9 cellular contexts compared by ENCODE assay signal in genomic region chr15:67834249-67834592, GRCh38. TPM values are rescaled to one million over a fixed set of nuclear protein-coding genes. Genes with fewer than 3 reads are reported as not detected.
DNase-seq lines count a peak whose midpoint lies in the region; ATAC-seq and TF ChIP-seq lines count a peak whose summit lies in the region.
"Had no signal": no experiment of that assay in that cellular context is flagged by ENCODE, and none has a peak within 500 bp of the region (broad histone marks: within the 10 kb centered on the region; RNA-seq: fewer than 3 reads in every experiment).

No MANE protein-coding gene starts in this region.

- TF ChIP-seq POLR2A in ovary (IDR thresholded peaks at IDR 0.05): no peak

- peaks cover 46% of the 10 kb centered on the region for H3K4me1 ChIP-seq in CD8-positive, alpha-beta memory T cell (ENCODE audit: insufficient read depth, low read length)
- H3K4me1 ChIP-seq in NT2/D1 (ENCODE audit: insufficient read depth, insufficient read length) (peaks cover 14% of the 10 kb centered on the region), endodermal cell (ENCODE audit: control insufficient read depth, insufficient read depth, low read length) (no peaks in the 10 kb centered on the region), ovary (ENCODE audit: insufficient read depth) (peaks cover 16% of the 10 kb centered on the region)

- CTCF ChIA-PET in CD8-positive, alpha-beta memory T cell (lab: Charles Lee): interaction anchor here (4.6 kb wide), 1 partner anchor 376 kb away, joined by 55 read pairs; no protein-coding TSS in a partner anchor

- no peak for ATAC-seq in GM18861 (IDR thresholded peaks at IDR 0.05; ENCODE audit: unreplicated experiment)

- TF ChIP-seq EP300 in ovary (IDR thresholded peaks at IDR 0.05): no peak

- peak overlapping the region in 3 of 8 donors; percentile 2 to 81 (median 4) for H3K27ac Mint-ChIP-seq in CD8-positive, alpha-beta memory T cell
- no peak overlapping the region for H3K27ac Mint-ChIP-seq in endodermal cell

- intact Hi-C loops in ovary (cut with DNase I): loop anchor here (5.0 to 10.0 kb wide), 5 partner anchors 329 to 889 kb away; no protein-coding TSS in a partner anchor

- H3K4me3 Mint-ChIP-seq in CD8-positive, alpha-beta memory T cell: peak overlapping the region; percentile 35 to 93 (median 87)
- H3K4me3 Mint-ChIP-seq in endodermal cell: peak overlapping the region; percentile 39

- H3K27ac ChIP-seq in CD8-positive, alpha-beta memory T cell (ENCODE audit: low read depth, low read length): no peak overlapping the region
- H3K27ac ChIP-seq in endodermal cell (ENCODE audit: low read depth, low read length): no peak overlapping the region
- no peak overlapping the region for H3K27ac ChIP-seq in ovary

- H3K9ac ChIP-seq in NT2/D1 (ENCODE audit: insufficient read length, low read depth): no peak overlapping the region
- no peak overlapping the region for H3K9ac ChIP-seq in endodermal cell (ENCODE audit: extremely low read depth, low read length, poor library complexity, severe bottlenecking)

- no peaks in the 10 kb centered on the region for H3K9me3 Mint-ChIP-seq in CD8-positive, alpha-beta memory T cell
- H3K9me3 Mint-ChIP-seq in endodermal cell: no peaks in the 10 kb centered on the region

- peaks cover 40 to 70% (median 52%) of the 10 kb centered on the region in 3 donors for H3K4me1 Mint-ChIP-seq in CD8-positive, alpha-beta memory T cell
- peaks cover 26% of the 10 kb centered on the region for H3K4me1 Mint-ChIP-seq in endodermal cell

- H3K4me3 ChIP-seq in CD8-positive, alpha-beta memory T cell (ENCODE audit: low read length): peak overlapping the region; percentile 25
- H3K4me3 ChIP-seq in NT2/D1 (ENCODE audit: insufficient read length, low read depth): peak overlapping the region; percentile 37
- peak overlapping the region; percentile 71 for H3K4me3 ChIP-seq in endodermal cell (ENCODE audit: low read length)
- H3K4me3 ChIP-seq in ovary: peak overlapping the region; percentile 27

- H3K36me3 ChIP-seq in CD8-positive, alpha-beta memory T cell (ENCODE audit: insufficient read depth, low read length): no peaks in the 10 kb centered on the region
- no peaks in the 10 kb centered on the region for H3K36me3 ChIP-seq in NT2/D1 (ENCODE audit: insufficient read depth, insufficient read length, low read length)
- H3K36me3 ChIP-seq in endodermal cell (ENCODE audit: control insufficient read depth, insufficient read depth, low read length): no peaks in the 10 kb centered on the region
- no peaks in the 10 kb centered on the region for H3K36me3 ChIP-seq in ovary

- peaks cover 52 to 62% of the 10 kb centered on the region in 2 donors for H3K27me3 Mint-ChIP-seq in CD8-positive, alpha-beta memory T cell
- H3K27me3 Mint-ChIP-seq in endodermal cell (ENCODE audit: insufficient read depth): peaks cover 98% of the 10 kb centered on the region

- H3K9me3 ChIP-seq in CD8-positive, alpha-beta memory T cell (ENCODE audit: low read length): no peaks in the 10 kb centered on the region
- H3K9me3 ChIP-seq in NT2/D1 (ENCODE audit: insufficient read depth, low read length) (peaks cover 5% of the 10 kb centered on the region; the same call in 1 of the 2 replicates), endodermal cell (ENCODE audit: control insufficient read depth, low read length) (no peaks in the 10 kb centered on the region), ovary (no peaks in the 10 kb centered on the region)

- WGBS in endodermal cell (ENCODE audit: insufficient coverage in 1 of 2, insufficient read length in 1 of 2), 2 experiments: 0 to 4% methylated on average over 1 to 5 of the region's 7 CpGs
- WGBS in ovary, 3 donors: 1% methylated on average over 7 of the region's 7 CpGs

- H3K27me3 ChIP-seq in CD8-positive, alpha-beta memory T cell (ENCODE audit: insufficient read depth, low read length, poor library complexity, severe bottlenecking): peaks cover 54% of the 10 kb centered on the region
- H3K27me3 ChIP-seq in NT2/D1 (ENCODE audit: insufficient read depth, insufficient read length) (peaks cover 89% of the 10 kb centered on the region), endodermal cell (ENCODE audit: control insufficient read depth, insufficient read depth, low read length, poor library complexity, severe bottlenecking) (peaks cover 100% of the 10 kb centered on the region), ovary (peaks cover 12% of the 10 kb centered on the region)

- no peaks in the 10 kb centered on the region for H3K36me3 Mint-ChIP-seq in CD8-positive, alpha-beta memory T cell
- no peaks in the 10 kb centered on the region for H3K36me3 Mint-ChIP-seq in endodermal cell (ENCODE audit: low read depth)

- DNase-seq in CD8-positive, alpha-beta memory T cell: no peak
- DNase-seq in NT2/D1 (ENCODE audit: low read depth, low spot score): no peak
- no peak for DNase-seq in endodermal cell
- DNase-seq in ovary: no peak
- DNase-seq in RKO (ENCODE audit: low spot score): no peak
- no peak for DNase-seq in anterior cingulate cortex (lab: John Stamatoyannopoulos, UW)
- DNase-seq in DMS53 (lab: John Stamatoyannopoulos, UW): no peak

- POLR2A ChIA-PET in CD8-positive, alpha-beta memory T cell (lab: Charles Lee): interaction anchor here (2.3 kb wide), 1 partner anchor 51 kb away, joined by 9 read pairs; no protein-coding TSS in a partner anchor

- no peak for TF ChIP-seq CTCF in endodermal cell (conservative IDR thresholded peaks at IDR 0.05)
- TF ChIP-seq CTCF in ovary (IDR thresholded peaks at IDR 0.05): no peak

RNA-seq across cellular contexts. Expression of gene RNU6-1, which starts 5.6 kb away (rescaled TPM):
- not detected for total RNA-seq in CD8-positive, alpha-beta memory T cell
- polyA plus RNA-seq in CD8-positive, alpha-beta memory T cell: not detected
- total RNA-seq in endodermal cell (not detected), ovary (not detected)
- under 0.01 TPM for polyA plus RNA-seq in endodermal cell (2013, experiment 1 of 2)
- polyA plus RNA-seq in endodermal cell (2013, experiment 2 of 2): under 0.01 TPM
- polyA plus RNA-seq in ovary: not detected
- polyA plus RNA-seq: adipose tissue had no signal

RNA-seq across cellular contexts. Expression of gene SKOR1, which starts 8.9 kb away (rescaled TPM):
- total RNA-seq in CD8-positive, alpha-beta memory T cell: under 1 TPM; 0.15 to 0.16 TPM
- 0.06 TPM for polyA plus RNA-seq in CD8-positive, alpha-beta memory T cell
- total RNA-seq in endodermal cell (under 1 TPM; 0.37 to 0.51 TPM), ovary (1 to 10 TPM in 2 of 7 donors, under 1 TPM in 5; 0.34 to 1.2 (median 0.92) TPM)
- polyA plus RNA-seq in endodermal cell (2013, experiment 1 of 2): 2.0 TPM
- 1.7 TPM for polyA plus RNA-seq in endodermal cell (2013, experiment 2 of 2)
- under 1 TPM; 0.05 to 0.67 TPM for polyA plus RNA-seq in ovary
